14 cellular contexts compared by ENCODE assay signal in the genomic region with DNA sequence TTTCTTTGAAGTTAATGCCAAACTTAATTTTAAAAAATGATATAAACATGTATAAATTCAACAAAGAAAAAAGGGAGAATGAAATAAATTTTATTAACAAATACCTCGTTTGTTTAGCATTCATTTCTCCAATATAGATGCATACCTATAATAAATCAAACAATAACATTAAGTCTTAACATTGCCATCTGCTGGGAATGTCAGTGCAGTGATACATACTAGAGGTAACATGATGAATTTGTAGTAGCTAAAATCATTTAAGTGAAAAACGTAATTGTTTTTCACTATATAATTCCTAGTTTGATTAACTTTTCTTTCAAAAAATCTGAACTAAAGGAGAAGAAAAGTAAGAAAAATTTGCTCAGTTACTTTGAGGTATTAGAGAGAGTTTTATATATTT.
DNase-seq lines count a peak whose midpoint lies in the region; ATAC-seq, FAIRE-seq and TF ChIP-seq lines count a peak whose summit lies in the region.
"Had no signal": no experiment of that assay in that cellular context is flagged by ENCODE, and none has a peak within 500 bp of the region (broad histone marks: within the 10 kb centered on the region; RNA-seq: fewer than 3 reads in every experiment).

No MANE protein-coding gene starts in this region.

- no peak overlapping the region for H2AFZ ChIP-seq in fibroblast of lung (ENCODE audit: low read length)

- H3K9ac ChIP-seq in fibroblast of lung (ENCODE audit: insufficient read depth, low read length) = no peak overlapping the region

- no peak overlapping the region for H3K27ac Mint-ChIP-seq in natural killer cell
- H3K27ac Mint-ChIP-seq in natural killer cell treated with Interleukin-12 subunit alpha and Interleukin-12 subunit beta and Interleukin-15 and Interleukin-18, amount 100 ng/mL, for 72 hours = no peak overlapping the region
- H3K27ac Mint-ChIP-seq: activated B cell treated with CpG ODN at 0.5 μM for 24 hours; activated naive CD8-positive, alpha-beta T cell treated with anti-CD3 and anti-CD28 coated beads, Interleukin-2, amount 10 ng/mL, durations not matched to agents 7 days and 5 days had no signal

- no peaks in the 10 kb centered on the region for H3K36me3 Mint-ChIP-seq in natural killer cell
- H3K36me3 Mint-ChIP-seq in natural killer cell treated with Interleukin-12 subunit alpha and Interleukin-12 subunit beta and Interleukin-15 and Interleukin-18, amount 100 ng/mL, for 72 hours = peaks cover 16% of the 10 kb centered on the region

- no peak for TF ChIP-seq EP300 in transverse colon (IDR thresholded peaks at IDR 0.05; ENCODE audit: low read depth)

- no peaks in the 10 kb centered on the region for H3K9me3 ChIP-seq in fibroblast of lung (ENCODE audit: control insufficient read depth, insufficient read depth, low read depth, low read length)
- H3K9me3 ChIP-seq in transverse colon = no peaks in the 10 kb centered on the region
- no peaks in the 10 kb centered on the region for H3K9me3 ChIP-seq in ascending aorta

- no peak overlapping the region for H3K27ac ChIP-seq in fibroblast of lung (ENCODE audit: insufficient read depth, low read length)
- H3K27ac ChIP-seq in transverse colon = no peak overlapping the region
- no peak overlapping the region for H3K27ac ChIP-seq in ascending aorta

- FAIRE-seq in RCC 7860 (lab: Jason Lieb, UNC) = peak; percentile 49

- no peaks in the 10 kb centered on the region for H3K9me3 Mint-ChIP-seq in natural killer cell
- peaks cover 10% of the 10 kb centered on the region for H3K9me3 Mint-ChIP-seq in natural killer cell treated with Interleukin-12 subunit alpha and Interleukin-12 subunit beta and Interleukin-15 and Interleukin-18, amount 100 ng/mL, for 72 hours

- no peaks in the 10 kb centered on the region for H3K27me3 Mint-ChIP-seq in natural killer cell (ENCODE audit: low read depth in 2 of 2)
- no peaks in the 10 kb centered on the region for H3K27me3 Mint-ChIP-seq in natural killer cell treated with Interleukin-12 subunit alpha and Interleukin-12 subunit beta and Interleukin-15 and Interleukin-18, amount 100 ng/mL, for 72 hours
- H3K27me3 Mint-ChIP-seq: activated B cell treated with CpG ODN at 0.5 μM for 24 hours; activated naive CD8-positive, alpha-beta T cell treated with anti-CD3 and anti-CD28 coated beads, Interleukin-2, amount 10 ng/mL, durations not matched to agents 7 days and 5 days; naive thymus-derived CD4-positive, alpha-beta T cell had no signal

- TF ChIP-seq CTCF in natural killer cell (IDR thresholded peaks at IDR 0.05) (peak; percentile 24), fibroblast of lung (conservative IDR thresholded peaks at IDR 0.05 in 1 of 2, IDR thresholded peaks at IDR 0.05 in 1 of 2; ENCODE audit: low read depth in 1 of 2, low read length in 2 of 2) (peak in 1 of 2 donors; percentile 26), transverse colon (IDR thresholded peaks at IDR 0.05) (no peak), ascending aorta (IDR thresholded peaks at IDR 0.05) (no peak)

- in situ Hi-C loops in transverse colon (cut with MboI; ENCODE audit: low pct_ligation_motif_present in 1 of 4, low pct_unique_long_range_greater_than_20kb in 1 of 4, low sequenced_read_pairs in 3 of 4) = no loop called here

- H3K4me3 Mint-ChIP-seq in natural killer cell = no peak overlapping the region
- no peak overlapping the region for H3K4me3 Mint-ChIP-seq in natural killer cell treated with Interleukin-12 subunit alpha and Interleukin-12 subunit beta and Interleukin-15 and Interleukin-18, amount 100 ng/mL, for 72 hours
- H3K4me3 Mint-ChIP-seq: activated B cell treated with CpG ODN at 0.5 μM for 24 hours; activated naive CD8-positive, alpha-beta T cell treated with anti-CD3 and anti-CD28 coated beads, Interleukin-2, amount 10 ng/mL, durations not matched to agents 7 days and 5 days; naive thymus-derived CD4-positive, alpha-beta T cell had no signal

- DNase-seq in natural killer cell = no peak
- no peak for DNase-seq in natural killer cell treated with Interleukin-12 subunit alpha and Interleukin-12 subunit beta and Interleukin-15 and Interleukin-18, amount 100 ng/mL, for 72 hours (ENCODE audit: low spot score)
- no peak for DNase-seq in RCC 7860 (ENCODE audit: low spot score)
- DNase-seq in fibroblast of lung (ENCODE audit: low read depth in 2 of 2) = peak; percentile 20 to 57
- DNase-seq in NCI-H2081 treated with DMSO at 0.1 percent for 48 hours (lab: John Stamatoyannopoulos, UW) = no peak
- no peak for DNase-seq in transverse colon
- DNase-seq in ascending aorta (ENCODE audit: low spot score in 2 of 2) = no peak
- DNase-seq in NCI-H345 (lab: John Stamatoyannopoulos, UW) = no peak
- DNase-seq: activated B cell treated with CpG ODN at 0.5 μM for 24 hours; activated naive CD8-positive, alpha-beta T cell treated with anti-CD3 and anti-CD28 coated beads, Interleukin-2, amount 10 ng/mL, durations not matched to agents 7 days and 5 days; glutamatergic neuron; NK-92 treated with Interleukin-12 subunit alpha and Interleukin-12 subunit beta, amount 100 ng/mL, for 24 hours; stimulated activated CD4-positive, alpha-beta T cell treated with anti-CD3 and anti-CD28 coated beads, Interleukin-2, amount 100 ng/mL, for 24 hours had no signal

- no peak overlapping the region for H3K4me2 ChIP-seq in fibroblast of lung (ENCODE audit: extremely low read depth, insufficient read depth, low read length)

- 52 to 54% methylated on average over 2 of the region's 2 CpGs for WGBS in transverse colon (ENCODE audit: low coverage in 1 of 2), 2 donors

- no peak overlapping the region for H3K4me3 ChIP-seq in fibroblast of lung (replicated peaks in 1 of 4; ENCODE audit: control extremely low read depth in 1 of 4, insufficient read depth in 1 of 4, low read depth in 3 of 4, low read length in 4 of 4)
- no peak overlapping the region for H3K4me3 ChIP-seq in transverse colon
- H3K4me3 ChIP-seq in ascending aorta = no peak overlapping the region

- H3K79me2 ChIP-seq in fibroblast of lung (ENCODE audit: control insufficient read depth, insufficient read depth, low read length) = no peaks in the 10 kb centered on the region

- H3K36me3 ChIP-seq in fibroblast of lung (ENCODE audit: control insufficient read depth, insufficient read depth, low read length) (no peaks in the 10 kb centered on the region), transverse colon (no peaks in the 10 kb centered on the region), ascending aorta (no peaks in the 10 kb centered on the region)

- H3K4me1 ChIP-seq in fibroblast of lung (ENCODE audit: control insufficient read depth, extremely low read depth, insufficient read depth, low read length) (no peaks in the 10 kb centered on the region), transverse colon (peaks cover 0 to 14% (median 0%) of the 10 kb centered on the region in 4 donors), ascending aorta (no peaks in the 10 kb centered on the region)

- ATAC-seq in natural killer cell = no peak
- no peak for ATAC-seq in natural killer cell treated with Interleukin-12 subunit alpha and Interleukin-12 subunit beta and Interleukin-15 and Interleukin-18, amount 100 ng/mL, for 72 hours
- ATAC-seq: naive thymus-derived CD4-positive, alpha-beta T cell had no signal

- H3K4me1 Mint-ChIP-seq in natural killer cell = peaks cover 19 to 22% of the 10 kb centered on the region in 2 donors
- peaks cover 30 to 31% of the 10 kb centered on the region in 2 donors for H3K4me1 Mint-ChIP-seq in natural killer cell treated with Interleukin-12 subunit alpha and Interleukin-12 subunit beta and Interleukin-15 and Interleukin-18, amount 100 ng/mL, for 72 hours (ENCODE audit: low read depth in 2 of 2)

- TF ChIP-seq POLR2A in transverse colon (IDR thresholded peaks at IDR 0.05) = no peak

- H3K27me3 ChIP-seq in fibroblast of lung (ENCODE audit: control insufficient read depth, insufficient read depth, low read length) (no peaks in the 10 kb centered on the region), transverse colon (no peaks in the 10 kb centered on the region), ascending aorta (no peaks in the 10 kb centered on the region)

- intact Hi-C loops in natural killer cell (cut with micrococcal nuclease) = no loop called here
- intact Hi-C loops in transverse colon (cut with DNase I; ENCODE audit: low total_unique reads) = no loop called here
- intact Hi-C loops in ascending aorta (cut with DNase I) = no loop called here

- no peaks in the 10 kb centered on the region for H4K20me1 ChIP-seq in fibroblast of lung (ENCODE audit: control insufficient read depth, extremely low read depth, insufficient read depth, low read length)

Comparison
In these comparisons a context has a peak if more than half of its experiments do, and no peak if none do; other contexts are left out.
1. DNase-seq: peak in fibroblast of lung (2 of 2); none in natural killer cell (single experiment), natural killer cell treated with Interleukin-12 subunit alpha and Interleukin-12 subunit beta and Interleukin-15 and Interleukin-18, amount 100 ng/mL, for 72 hours (single experiment), RCC 7860 (single experiment), NCI-H2081 treated with DMSO at 0.1 percent for 48 hours (single experiment), transverse colon (single experiment), ascending aorta (0 of 2) and NCI-H345 (single experiment).